Comparison of ENCODE assay signal across 9 cellular contexts in the genomic region with DNA sequence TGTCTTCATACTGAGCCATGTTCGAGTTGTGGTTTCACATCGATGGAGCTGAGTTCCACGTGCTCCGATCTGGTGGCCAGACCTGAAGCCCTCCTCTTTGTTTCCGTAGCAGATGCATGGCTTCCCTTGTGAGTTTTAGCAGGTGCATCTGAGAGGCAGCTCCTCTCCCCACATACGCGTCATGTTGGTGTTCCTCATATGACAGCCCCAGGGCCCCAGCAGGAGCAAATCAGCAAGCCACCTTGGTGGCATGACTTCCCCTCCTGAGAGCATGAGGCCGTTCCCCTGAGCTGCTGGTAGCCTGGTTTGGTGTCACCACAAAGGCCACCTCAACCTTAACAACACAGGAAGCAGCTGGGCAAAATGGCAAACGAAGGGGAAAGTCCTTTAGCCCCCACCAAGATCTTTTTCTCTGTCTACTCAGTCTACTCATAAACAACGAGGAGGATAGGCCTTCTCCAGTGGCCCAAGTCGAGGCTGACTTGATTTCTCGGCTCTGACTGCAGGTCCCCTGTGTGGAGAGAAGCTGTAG. TPM values are rescaled to one million over a fixed set of nuclear protein-coding genes. Genes with fewer than 3 reads are reported as not detected.
DNase-seq lines count a peak whose midpoint lies in the region; ATAC-seq and TF ChIP-seq lines count a peak whose summit lies in the region.
"Had no signal": no experiment of that assay in that cellular context is flagged by ENCODE, and none has a peak within 500 bp of the region (broad histone marks: within the 10 kb centered on the region; RNA-seq: fewer than 3 reads in every experiment).

No MANE protein-coding gene starts in this region.

- H3K27ac ChIP-seq in ascending aorta (no peak overlapping the region), gastrocnemius medialis (no peak overlapping the region)
- H3K27ac ChIP-seq: VCaP had no signal

- H3K9me3 Mint-ChIP-seq in T-helper 1 cell treated with Interleukin-12 subunit alpha and Interleukin-12 subunit beta and Interleukin-4 antibody, amounts not matched to agents 30 μg/mL and 1 μg/mL, for 36 hours = no peaks in the 10 kb centered on the region

- H3K27ac Mint-ChIP-seq in T-helper 1 cell treated with Interleukin-12 subunit alpha and Interleukin-12 subunit beta and Interleukin-4 antibody, amounts not matched to agents 30 μg/mL and 1 μg/mL, for 36 hours = peak overlapping the region; percentile 94

- peak overlapping the region; percentile 80 for H3K4me3 Mint-ChIP-seq in T-helper 1 cell treated with Interleukin-12 subunit alpha and Interleukin-12 subunit beta and Interleukin-4 antibody, amounts not matched to agents 30 μg/mL and 1 μg/mL, for 36 hours

- TF ChIP-seq CTCF in ascending aorta (IDR thresholded peaks at IDR 0.05) (no peak), gastrocnemius medialis (IDR thresholded peaks at IDR 0.05 in 4 of 5, conservative IDR thresholded peaks at IDR 0.05 in 1 of 5) (no peak)

- in situ Hi-C loops in gastrocnemius medialis (cut with MboI; ENCODE audit: low sequenced_read_pairs in 4 of 4) = no loop called here

- H3K36me3 ChIP-seq in ascending aorta (no peaks in the 10 kb centered on the region), gastrocnemius medialis (no peaks in the 10 kb centered on the region)

- H3K9me3 ChIP-seq in ascending aorta (no peaks in the 10 kb centered on the region), gastrocnemius medialis (no peaks in the 10 kb centered on the region)

- intact Hi-C loops in ascending aorta (cut with DNase I) = no loop called here
- intact Hi-C loops in gastrocnemius medialis (cut with DNase I; ENCODE audit: low total_unique reads) = no loop called here

- no peaks in the 10 kb centered on the region for H3K27me3 ChIP-seq in ascending aorta
- H3K27me3 ChIP-seq in gastrocnemius medialis = no peaks in the 10 kb centered on the region

- no peaks in the 10 kb centered on the region for H3K27me3 Mint-ChIP-seq in T-helper 1 cell treated with Interleukin-12 subunit alpha and Interleukin-12 subunit beta and Interleukin-4 antibody, amounts not matched to agents 30 μg/mL and 1 μg/mL, for 36 hours (ENCODE audit: low read depth)

- peaks cover 80% of the 10 kb centered on the region for H3K4me1 Mint-ChIP-seq in T-helper 1 cell treated with Interleukin-12 subunit alpha and Interleukin-12 subunit beta and Interleukin-4 antibody, amounts not matched to agents 30 μg/mL and 1 μg/mL, for 36 hours (ENCODE audit: low read depth)

- H3K4me1 ChIP-seq in ascending aorta (peaks cover 0 to 2% of the 10 kb centered on the region in 2 donors), gastrocnemius medialis (peaks cover 3 to 14% of the 10 kb centered on the region in 2 donors)

- peak; percentile 38 to 66 for DNase-seq in ascending aorta (ENCODE audit: low spot score in 2 of 2)
- peak; percentile 67 for DNase-seq in stimulated activated CD8-positive, alpha-beta memory T cell treated with anti-CD3 and anti-CD28 coated beads, Interleukin-12 subunit alpha, Interleukin-12 subunit beta, amount 100 ng/mL, for 1 hour (ENCODE audit: low read depth)
- no peak for DNase-seq in COLO668 (lab: John Stamatoyannopoulos, UW; ENCODE audit: unreplicated experiment)
- DNase-seq in GOT3 (lab: John Stamatoyannopoulos, UW) = no peak
- no peak for DNase-seq in gastrocnemius medialis

- no peak for TF ChIP-seq POLR2A in gastrocnemius medialis (IDR thresholded peaks at IDR 0.05)

- ATAC-seq in GM19023 (IDR thresholded peaks at IDR 0.05; ENCODE audit: unreplicated experiment) (peak; percentile 86), HG03039 (IDR thresholded peaks at IDR 0.05; ENCODE audit: unreplicated experiment) (peak; percentile 79), gastrocnemius medialis (no peak)

- peaks cover 41% of the 10 kb centered on the region for H3K36me3 Mint-ChIP-seq in T-helper 1 cell treated with Interleukin-12 subunit alpha and Interleukin-12 subunit beta and Interleukin-4 antibody, amounts not matched to agents 30 μg/mL and 1 μg/mL, for 36 hours (ENCODE audit: low read depth)

- H3K4me3 ChIP-seq in ascending aorta = no peak overlapping the region
- no peak overlapping the region for H3K4me3 ChIP-seq in gastrocnemius medialis

RNA-seq across cellular contexts. Expression of a gene that starts 5.9 kb away (rescaled TPM):
- total RNA-seq in ascending aorta (78.1 TPM), gastrocnemius medialis (10 to 100 TPM in 2 of 4 donors, 1 to 10 TPM in 2; 5.9 to 15.5 (median 10.7) TPM)

Comparison
In these comparisons a context has a peak if more than half of its experiments do, and no peak if none do; other contexts are left out.
1. ATAC-seq: peak in GM19023 (single experiment) and HG03039 (single experiment); none in gastrocnemius medialis (0 of 2).
2. DNase-seq: peak in ascending aorta (2 of 2) and stimulated activated CD8-positive, alpha-beta memory T cell treated with anti-CD3 and anti-CD28 coated beads, Interleukin-12 subunit alpha, Interleukin-12 subunit beta, amount 100 ng/mL, for 1 hour (single experiment); none in COLO668 (single experiment), GOT3 (single experiment) and gastrocnemius medialis (0 of 2).